Comparison of ENCODE assay signal across 1 cellular context in the genomic region with DNA sequence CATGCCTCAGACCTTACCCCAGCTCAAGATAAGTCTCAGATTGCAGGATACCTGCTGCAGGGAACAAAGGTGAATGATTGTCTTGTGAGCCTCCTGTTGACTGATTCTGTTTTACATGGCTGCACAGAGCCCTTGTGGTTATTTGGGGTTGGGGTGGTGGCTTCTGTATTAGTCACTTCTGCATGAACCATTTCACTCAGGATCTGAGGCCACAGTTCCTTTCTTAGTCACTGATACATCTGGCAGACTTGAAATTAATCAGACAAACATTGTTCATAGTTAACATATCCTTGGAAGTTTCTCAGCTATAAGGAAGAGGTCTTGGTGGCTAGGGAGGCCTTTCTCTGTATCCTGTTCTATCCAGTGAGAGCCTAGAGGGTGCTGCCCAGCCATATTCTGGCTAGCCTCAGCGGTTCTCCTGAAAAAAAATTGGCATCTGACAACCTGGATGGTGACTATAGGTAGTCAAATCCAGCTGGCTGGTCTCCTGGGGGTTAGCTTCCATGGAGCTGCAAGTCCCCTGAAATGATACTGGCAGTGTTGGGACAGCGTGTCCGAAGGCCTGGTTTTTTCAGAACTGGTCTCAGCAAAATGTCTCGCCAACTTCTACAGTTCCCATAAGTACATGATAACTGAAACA.
TF ChIP-seq lines count a peak whose summit lies in the region.

No MANE protein-coding gene starts in this region.

TF ChIP-seq in GM12878, 131 proteins besides CTCF, POLR2A, EP300 and RAD21 (continues in another document):
- TF ChIP-seq, protein P1, sequence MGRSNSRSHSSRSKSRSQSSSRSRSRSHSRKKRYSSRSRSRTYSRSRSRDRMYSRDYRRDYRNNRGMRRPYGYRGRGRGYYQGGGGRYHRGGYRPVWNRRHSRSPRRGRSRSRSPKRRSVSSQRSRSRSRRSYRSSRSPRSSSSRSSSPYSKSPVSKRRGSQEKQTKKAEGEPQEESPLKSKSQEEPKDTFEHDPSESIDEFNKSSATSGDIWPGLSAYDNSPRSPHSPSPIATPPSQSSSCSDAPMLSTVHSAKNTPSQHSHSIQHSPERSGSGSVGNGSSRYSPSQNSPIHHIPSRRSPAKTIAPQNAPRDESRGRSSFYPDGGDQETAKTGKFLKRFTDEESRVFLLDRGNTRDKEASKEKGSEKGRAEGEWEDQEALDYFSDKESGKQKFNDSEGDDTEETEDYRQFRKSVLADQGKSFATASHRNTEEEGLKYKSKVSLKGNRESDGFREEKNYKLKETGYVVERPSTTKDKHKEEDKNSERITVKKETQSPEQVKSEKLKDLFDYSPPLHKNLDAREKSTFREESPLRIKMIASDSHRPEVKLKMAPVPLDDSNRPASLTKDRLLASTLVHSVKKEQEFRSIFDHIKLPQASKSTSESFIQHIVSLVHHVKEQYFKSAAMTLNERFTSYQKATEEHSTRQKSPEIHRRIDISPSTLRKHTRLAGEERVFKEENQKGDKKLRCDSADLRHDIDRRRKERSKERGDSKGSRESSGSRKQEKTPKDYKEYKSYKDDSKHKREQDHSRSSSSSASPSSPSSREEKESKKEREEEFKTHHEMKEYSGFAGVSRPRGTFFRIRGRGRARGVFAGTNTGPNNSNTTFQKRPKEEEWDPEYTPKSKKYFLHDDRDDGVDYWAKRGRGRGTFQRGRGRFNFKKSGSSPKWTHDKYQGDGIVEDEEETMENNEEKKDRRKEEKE (IDR thresholded peaks at IDR 0.05), result no peak
- peak in 1 of 2 experiments; percentile 94; a peak in 2 of 4 replicates for TF ChIP-seq SRF (IDR thresholded peaks at IDR 0.05; ENCODE audit: low read depth in 2 of 2, low read length in 2 of 2)
- TF ChIP-seq, protein P2, sequence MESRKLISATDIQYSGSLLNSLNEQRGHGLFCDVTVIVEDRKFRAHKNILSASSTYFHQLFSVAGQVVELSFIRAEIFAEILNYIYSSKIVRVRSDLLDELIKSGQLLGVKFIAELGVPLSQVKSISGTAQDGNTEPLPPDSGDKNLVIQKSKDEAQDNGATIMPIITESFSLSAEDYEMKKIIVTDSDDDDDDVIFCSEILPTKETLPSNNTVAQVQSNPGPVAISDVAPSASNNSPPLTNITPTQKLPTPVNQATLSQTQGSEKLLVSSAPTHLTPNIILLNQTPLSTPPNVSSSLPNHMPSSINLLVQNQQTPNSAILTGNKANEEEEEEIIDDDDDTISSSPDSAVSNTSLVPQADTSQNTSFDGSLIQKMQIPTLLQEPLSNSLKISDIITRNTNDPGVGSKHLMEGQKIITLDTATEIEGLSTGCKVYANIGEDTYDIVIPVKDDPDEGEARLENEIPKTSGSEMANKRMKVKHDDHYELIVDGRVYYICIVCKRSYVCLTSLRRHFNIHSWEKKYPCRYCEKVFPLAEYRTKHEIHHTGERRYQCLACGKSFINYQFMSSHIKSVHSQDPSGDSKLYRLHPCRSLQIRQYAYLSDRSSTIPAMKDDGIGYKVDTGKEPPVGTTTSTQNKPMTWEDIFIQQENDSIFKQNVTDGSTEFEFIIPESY (IDR thresholded peaks at IDR 0.05), result no peak
- TF ChIP-seq, protein P3, sequence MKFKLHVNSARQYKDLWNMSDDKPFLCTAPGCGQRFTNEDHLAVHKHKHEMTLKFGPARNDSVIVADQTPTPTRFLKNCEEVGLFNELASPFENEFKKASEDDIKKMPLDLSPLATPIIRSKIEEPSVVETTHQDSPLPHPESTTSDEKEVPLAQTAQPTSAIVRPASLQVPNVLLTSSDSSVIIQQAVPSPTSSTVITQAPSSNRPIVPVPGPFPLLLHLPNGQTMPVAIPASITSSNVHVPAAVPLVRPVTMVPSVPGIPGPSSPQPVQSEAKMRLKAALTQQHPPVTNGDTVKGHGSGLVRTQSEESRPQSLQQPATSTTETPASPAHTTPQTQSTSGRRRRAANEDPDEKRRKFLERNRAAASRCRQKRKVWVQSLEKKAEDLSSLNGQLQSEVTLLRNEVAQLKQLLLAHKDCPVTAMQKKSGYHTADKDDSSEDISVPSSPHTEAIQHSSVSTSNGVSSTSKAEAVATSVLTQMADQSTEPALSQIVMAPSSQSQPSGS (IDR thresholded peaks at IDR 0.05; ENCODE audit: low read length), result peak; percentile 98
- peak; percentile 53; the same call in 1 of the 2 replicates for TF ChIP-seq CHD4 (IDR thresholded peaks at IDR 0.05)
- TF ChIP-seq POLR2AphosphoS2 (IDR thresholded peaks at IDR 0.05; ENCODE audit: low read depth, low read length), result no peak
- TF ChIP-seq BCL11A (IDR thresholded peaks at IDR 0.05; ENCODE audit: low read depth, low read length), result peak; percentile 100
- TF ChIP-seq RB1 (IDR thresholded peaks at IDR 0.05; ENCODE audit: borderline replicate concordance), result no peak
- TF ChIP-seq ZNF274 (IDR thresholded peaks at IDR 0.05; ENCODE audit: insufficient read depth, insufficient read length), result no peak
- peak; percentile 84 for TF ChIP-seq BMI1 (IDR thresholded peaks at IDR 0.05; ENCODE audit: borderline replicate concordance)
- no peak for TF ChIP-seq NFXL1 (IDR thresholded peaks at IDR 0.05; ENCODE audit: borderline replicate concordance)
- TF ChIP-seq, protein P4, sequence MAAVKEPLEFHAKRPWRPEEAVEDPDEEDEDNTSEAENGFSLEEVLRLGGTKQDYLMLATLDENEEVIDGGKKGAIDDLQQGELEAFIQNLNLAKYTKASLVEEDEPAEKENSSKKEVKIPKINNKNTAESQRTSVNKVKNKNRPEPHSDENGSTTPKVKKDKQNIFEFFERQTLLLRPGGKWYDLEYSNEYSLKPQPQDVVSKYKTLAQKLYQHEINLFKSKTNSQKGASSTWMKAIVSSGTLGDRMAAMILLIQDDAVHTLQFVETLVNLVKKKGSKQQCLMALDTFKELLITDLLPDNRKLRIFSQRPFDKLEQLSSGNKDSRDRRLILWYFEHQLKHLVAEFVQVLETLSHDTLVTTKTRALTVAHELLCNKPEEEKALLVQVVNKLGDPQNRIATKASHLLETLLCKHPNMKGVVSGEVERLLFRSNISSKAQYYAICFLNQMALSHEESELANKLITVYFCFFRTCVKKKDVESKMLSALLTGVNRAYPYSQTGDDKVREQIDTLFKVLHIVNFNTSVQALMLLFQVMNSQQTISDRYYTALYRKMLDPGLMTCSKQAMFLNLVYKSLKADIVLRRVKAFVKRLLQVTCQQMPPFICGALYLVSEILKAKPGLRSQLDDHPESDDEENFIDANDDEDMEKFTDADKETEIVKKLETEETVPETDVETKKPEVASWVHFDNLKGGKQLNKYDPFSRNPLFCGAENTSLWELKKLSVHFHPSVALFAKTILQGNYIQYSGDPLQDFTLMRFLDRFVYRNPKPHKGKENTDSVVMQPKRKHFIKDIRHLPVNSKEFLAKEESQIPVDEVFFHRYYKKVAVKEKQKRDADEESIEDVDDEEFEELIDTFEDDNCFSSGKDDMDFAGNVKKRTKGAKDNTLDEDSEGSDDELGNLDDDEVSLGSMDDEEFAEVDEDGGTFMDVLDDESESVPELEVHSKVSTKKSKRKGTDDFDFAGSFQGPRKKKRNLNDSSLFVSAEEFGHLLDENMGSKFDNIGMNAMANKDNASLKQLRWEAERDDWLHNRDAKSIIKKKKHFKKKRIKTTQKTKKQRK (IDR thresholded peaks at IDR 0.05; ENCODE audit: low read depth, low read length), result no peak
- TF ChIP-seq YY1 (IDR thresholded peaks at IDR 0.05; ENCODE audit: low read depth, low read length), result peak; percentile 62; the same call in 1 of the 2 replicates
- peak; percentile 96 for TF ChIP-seq CREM (IDR thresholded peaks at IDR 0.05; ENCODE audit: low read depth)
- TF ChIP-seq, protein P5, sequence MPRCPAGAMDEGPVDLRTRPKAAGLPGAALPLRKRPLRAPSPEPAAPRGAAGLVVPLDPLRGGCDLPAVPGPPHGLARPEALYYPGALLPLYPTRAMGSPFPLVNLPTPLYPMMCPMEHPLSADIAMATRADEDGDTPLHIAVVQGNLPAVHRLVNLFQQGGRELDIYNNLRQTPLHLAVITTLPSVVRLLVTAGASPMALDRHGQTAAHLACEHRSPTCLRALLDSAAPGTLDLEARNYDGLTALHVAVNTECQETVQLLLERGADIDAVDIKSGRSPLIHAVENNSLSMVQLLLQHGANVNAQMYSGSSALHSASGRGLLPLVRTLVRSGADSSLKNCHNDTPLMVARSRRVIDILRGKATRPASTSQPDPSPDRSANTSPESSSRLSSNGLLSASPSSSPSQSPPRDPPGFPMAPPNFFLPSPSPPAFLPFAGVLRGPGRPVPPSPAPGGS (IDR thresholded peaks at IDR 0.05; ENCODE audit: borderline replicate concordance, insufficient read depth, low read depth, low read length, poor library complexity, severe bottlenecking), result peak; percentile 93
- TF ChIP-seq HCFC1 (IDR thresholded peaks at IDR 0.05; ENCODE audit: low read length), result no peak
- peak; percentile 88 for TF ChIP-seq MEF2A (IDR thresholded peaks at IDR 0.05; ENCODE audit: insufficient read depth, low read depth, low read length)
- 0 out of 2 replicates have a peak, but pooled peaks have one; percentile 94 for TF ChIP-seq EZH2 (IDR thresholded peaks at IDR 0.05; ENCODE audit: borderline replicate concordance, control insufficient read depth, low read depth, low read length)
- no peak for TF ChIP-seq KAT2A (conservative IDR thresholded peaks at IDR 0.05; ENCODE audit: control insufficient read depth, low read depth, low read length)
- no peak for TF ChIP-seq SREBF1 (IDR thresholded peaks at IDR 0.05; ENCODE audit: low read length)
- TF ChIP-seq HDAC2 (IDR thresholded peaks at IDR 0.05), result no peak
- TF ChIP-seq SMC3 (IDR thresholded peaks at IDR 0.05; ENCODE audit: borderline replicate concordance, low read length), result no peak
- TF ChIP-seq, protein P6, sequence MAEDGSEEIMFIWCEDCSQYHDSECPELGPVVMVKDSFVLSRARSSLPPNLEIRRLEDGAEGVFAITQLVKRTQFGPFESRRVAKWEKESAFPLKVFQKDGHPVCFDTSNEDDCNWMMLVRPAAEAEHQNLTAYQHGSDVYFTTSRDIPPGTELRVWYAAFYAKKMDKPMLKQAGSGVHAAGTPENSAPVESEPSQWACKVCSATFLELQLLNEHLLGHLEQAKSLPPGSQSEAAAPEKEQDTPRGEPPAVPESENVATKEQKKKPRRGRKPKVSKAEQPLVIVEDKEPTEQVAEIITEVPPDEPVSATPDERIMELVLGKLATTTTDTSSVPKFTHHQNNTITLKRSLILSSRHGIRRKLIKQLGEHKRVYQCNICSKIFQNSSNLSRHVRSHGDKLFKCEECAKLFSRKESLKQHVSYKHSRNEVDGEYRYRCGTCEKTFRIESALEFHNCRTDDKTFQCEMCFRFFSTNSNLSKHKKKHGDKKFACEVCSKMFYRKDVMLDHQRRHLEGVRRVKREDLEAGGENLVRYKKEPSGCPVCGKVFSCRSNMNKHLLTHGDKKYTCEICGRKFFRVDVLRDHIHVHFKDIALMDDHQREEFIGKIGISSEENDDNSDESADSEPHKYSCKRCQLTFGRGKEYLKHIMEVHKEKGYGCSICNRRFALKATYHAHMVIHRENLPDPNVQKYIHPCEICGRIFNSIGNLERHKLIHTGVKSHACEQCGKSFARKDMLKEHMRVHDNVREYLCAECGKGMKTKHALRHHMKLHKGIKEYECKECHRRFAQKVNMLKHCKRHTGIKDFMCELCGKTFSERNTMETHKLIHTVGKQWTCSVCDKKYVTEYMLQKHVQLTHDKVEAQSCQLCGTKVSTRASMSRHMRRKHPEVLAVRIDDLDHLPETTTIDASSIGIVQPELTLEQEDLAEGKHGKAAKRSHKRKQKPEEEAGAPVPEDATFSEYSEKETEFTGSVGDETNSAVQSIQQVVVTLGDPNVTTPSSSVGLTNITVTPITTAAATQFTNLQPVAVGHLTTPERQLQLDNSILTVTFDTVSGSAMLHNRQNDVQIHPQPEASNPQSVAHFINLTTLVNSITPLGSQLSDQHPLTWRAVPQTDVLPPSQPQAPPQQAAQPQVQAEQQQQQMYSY (CRISPR knock-in tag; IDR thresholded peaks at IDR 0.05), result no peak
- TF ChIP-seq, protein P7, sequence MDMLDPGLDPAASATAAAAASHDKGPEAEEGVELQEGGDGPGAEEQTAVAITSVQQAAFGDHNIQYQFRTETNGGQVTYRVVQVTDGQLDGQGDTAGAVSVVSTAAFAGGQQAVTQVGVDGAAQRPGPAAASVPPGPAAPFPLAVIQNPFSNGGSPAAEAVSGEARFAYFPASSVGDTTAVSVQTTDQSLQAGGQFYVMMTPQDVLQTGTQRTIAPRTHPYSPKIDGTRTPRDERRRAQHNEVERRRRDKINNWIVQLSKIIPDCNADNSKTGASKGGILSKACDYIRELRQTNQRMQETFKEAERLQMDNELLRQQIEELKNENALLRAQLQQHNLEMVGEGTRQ (IDR thresholded peaks at IDR 0.05; ENCODE audit: borderline replicate concordance, low read depth, low read length), result no peak
- TF ChIP-seq, protein P8, sequence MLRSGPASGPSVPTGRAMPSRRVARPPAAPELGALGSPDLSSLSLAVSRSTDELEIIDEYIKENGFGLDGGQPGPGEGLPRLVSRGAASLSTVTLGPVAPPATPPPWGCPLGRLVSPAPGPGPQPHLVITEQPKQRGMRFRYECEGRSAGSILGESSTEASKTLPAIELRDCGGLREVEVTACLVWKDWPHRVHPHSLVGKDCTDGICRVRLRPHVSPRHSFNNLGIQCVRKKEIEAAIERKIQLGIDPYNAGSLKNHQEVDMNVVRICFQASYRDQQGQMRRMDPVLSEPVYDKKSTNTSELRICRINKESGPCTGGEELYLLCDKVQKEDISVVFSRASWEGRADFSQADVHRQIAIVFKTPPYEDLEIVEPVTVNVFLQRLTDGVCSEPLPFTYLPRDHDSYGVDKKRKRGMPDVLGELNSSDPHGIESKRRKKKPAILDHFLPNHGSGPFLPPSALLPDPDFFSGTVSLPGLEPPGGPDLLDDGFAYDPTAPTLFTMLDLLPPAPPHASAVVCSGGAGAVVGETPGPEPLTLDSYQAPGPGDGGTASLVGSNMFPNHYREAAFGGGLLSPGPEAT (IDR thresholded peaks at IDR 0.05; ENCODE audit: low read depth), result peak; percentile 85
- no peak for TF ChIP-seq SREBF2 (IDR thresholded peaks at IDR 0.05; ENCODE audit: low read length)
- TF ChIP-seq SIX5 (IDR thresholded peaks at IDR 0.05; ENCODE audit: low read depth, low read length, severe bottlenecking), result no peak
- TF ChIP-seq MYC (IDR thresholded peaks at IDR 0.05; ENCODE audit: insufficient read depth, insufficient read length, insufficient replicate concordance, low read length, severe bottlenecking), result no peak
- no peak for TF ChIP-seq STAT1 (conservative IDR thresholded peaks at IDR 0.05)
- TF ChIP-seq PAX5 (IDR thresholded peaks at IDR 0.05; ENCODE audit: borderline replicate concordance, low read depth, low read length), result peak; percentile 99
- TF ChIP-seq PAX8 (IDR thresholded peaks at IDR 0.05), result no peak
- TF ChIP-seq JUND (IDR thresholded peaks at IDR 0.05; ENCODE audit: low read depth, low read length), result peak; percentile 93
- TF ChIP-seq ZNF384 (IDR thresholded peaks at IDR 0.05; ENCODE audit: borderline replicate concordance, low read depth, low read length), result no peak
- peak; percentile 100 for TF ChIP-seq IRF4 (IDR thresholded peaks at IDR 0.05; ENCODE audit: low read depth, low read length)
- 0 out of 2 replicates have a peak, but pooled peaks have one; percentile 57 for TF ChIP-seq STAT3 (IDR thresholded peaks at IDR 0.05; ENCODE audit: low read depth, low read length)
- no peak for TF ChIP-seq RAD51 (IDR thresholded peaks at IDR 0.05)
- TF ChIP-seq TCF7 (IDR thresholded peaks at IDR 0.05; ENCODE audit: borderline replicate concordance), result peak; percentile 86
- peak; percentile 92 for TF ChIP-seq POU2F2 (IDR thresholded peaks at IDR 0.05; ENCODE audit: borderline replicate concordance, low read depth, low read length)
- peak; percentile 69 for TF ChIP-seq ATF7 (IDR thresholded peaks at IDR 0.05; ENCODE audit: low read depth)
- no peak for TF ChIP-seq KLF5 (IDR thresholded peaks at IDR 0.05; ENCODE audit: partially characterized antibody)
- TF ChIP-seq FOXK2 (IDR thresholded peaks at IDR 0.05), result no peak
- peak; percentile 98 to 99 for TF ChIP-seq IKZF2 (IDR thresholded peaks at IDR 0.05)
